Comparison of ENCODE assay signal across 8 cellular contexts in genomic region chr16:74430036-74430712, GRCh38. TPM values are rescaled to one million over a fixed set of nuclear protein-coding genes. Genes with fewer than 3 reads are reported as not detected.
A peak's percentile ranks its signal among the peaks of the same experiment; 100 is the strongest.
DNase-seq lines count a peak whose midpoint lies in the region; ATAC-seq and TF ChIP-seq lines count a peak whose summit lies in the region.
"Not testable (repeated sequence)": the region's sequence is repeated elsewhere in the genome, so short reads cannot be mapped to it uniquely, and the experiment has no call there.

No MANE protein-coding gene starts in this region.

- TF ChIP-seq EP300 in neural cell (conservative IDR thresholded peaks at IDR 0.05; ENCODE audit: poor library complexity, severe bottlenecking): not testable (repeated sequence)

- not testable (repeated sequence) for H3K9me3 Mint-ChIP-seq in activated naive CD4-positive, alpha-beta T cell treated with anti-CD3 and anti-CD28 coated beads, Interleukin-2, amount 10 ng/mL, durations not matched to agents 7 days and 5 days

- H3K27ac ChIP-seq in foreskin keratinocyte; neural cell (ENCODE audit: low read length): not testable (repeated sequence)

- not testable (repeated sequence) for H3K36me3 ChIP-seq in neural cell (ENCODE audit: insufficient read depth, low read length)

- H2AFZ ChIP-seq in neural cell (ENCODE audit: low read depth, low read length): not testable (repeated sequence)

- DNase-seq in DMS 273 (lab: John Stamatoyannopoulos, UW; ENCODE audit: unreplicated experiment) (peak; percentile 65), NB4 (ENCODE audit: low read depth) (peak; percentile 60), T follicular helper cell (ENCODE audit: low read depth) (peak; percentile 22), foreskin keratinocyte (peak in 1 of 2 donors; percentile 32)
- peak; percentile 71 for DNase-seq in activated naive CD4-positive, alpha-beta T cell treated with anti-CD3 and anti-CD28 coated beads, Interleukin-2, amount 10 ng/mL, durations not matched to agents 7 days and 5 days
- peak; percentile 12 to 13 for DNase-seq in stimulated activated CD8-positive, alpha-beta memory T cell treated with anti-CD3 and anti-CD28 coated beads, Interleukin-7, amount 100 ng/mL, for 1 hour (ENCODE audit: low read depth in 2 of 2)

- H3K9me3 ChIP-seq in neural cell (ENCODE audit: low read length): not testable (repeated sequence)

- not testable (repeated sequence) for H3K4me3 ChIP-seq in NB4 (ENCODE audit: low read depth, low read length); neural cell (ENCODE audit: low read length)

- not testable (repeated sequence) for H3K4me3 Mint-ChIP-seq in activated naive CD4-positive, alpha-beta T cell treated with anti-CD3 and anti-CD28 coated beads, Interleukin-2, amount 10 ng/mL, durations not matched to agents 7 days and 5 days

- CTCF ChIA-PET in activated naive CD4-positive, alpha-beta T cell treated with anti-CD3 and anti-CD28 coated beads, Interleukin-2, amount 10 ng/mL, durations not matched to agents 7 days and 5 days (lab: Charles Lee): not testable (repeated sequence)

- H3K4me2 ChIP-seq in neural cell (ENCODE audit: low read length): not testable (repeated sequence)

- ATAC-seq in GM21825 (IDR thresholded peaks at IDR 0.05; ENCODE audit: unreplicated experiment) (peak; percentile 66), foreskin keratinocyte (peak; percentile 80)

- TF ChIP-seq CTCF in NB4 (IDR thresholded peaks at IDR 0.05; ENCODE audit: low read depth, low read length) (peak; percentile 39), foreskin keratinocyte (conservative IDR thresholded peaks at IDR 0.05) (peak; percentile 88), neural cell (IDR thresholded peaks at IDR 0.05; ENCODE audit: poor library complexity, severe bottlenecking) (peak; percentile 62)

- not testable (repeated sequence) for H3K27me3 ChIP-seq in foreskin keratinocyte; neural cell (ENCODE audit: insufficient read depth, low read depth, low read length)

- not testable (repeated sequence) for H4K20me1 ChIP-seq in neural cell (ENCODE audit: insufficient read depth)

- not testable (repeated sequence) for H3K9ac ChIP-seq in neural cell (ENCODE audit: low read length)

- not testable (repeated sequence) for TF ChIP-seq POLR2A in NB4 (IDR thresholded peaks at IDR 0.05; ENCODE audit: extremely low read depth, insufficient read length)

- H3K4me1 Mint-ChIP-seq in activated naive CD4-positive, alpha-beta T cell treated with anti-CD3 and anti-CD28 coated beads, Interleukin-2, amount 10 ng/mL, durations not matched to agents 7 days and 5 days: not testable (repeated sequence)

- not testable (repeated sequence) for H3K27ac Mint-ChIP-seq in activated naive CD4-positive, alpha-beta T cell treated with anti-CD3 and anti-CD28 coated beads, Interleukin-2, amount 10 ng/mL, durations not matched to agents 7 days and 5 days

- not testable (repeated sequence) for H3K36me3 Mint-ChIP-seq in activated naive CD4-positive, alpha-beta T cell treated with anti-CD3 and anti-CD28 coated beads, Interleukin-2, amount 10 ng/mL, durations not matched to agents 7 days and 5 days

- not testable (repeated sequence) for H3K27me3 Mint-ChIP-seq in activated naive CD4-positive, alpha-beta T cell treated with anti-CD3 and anti-CD28 coated beads, Interleukin-2, amount 10 ng/mL, durations not matched to agents 7 days and 5 days

- not testable (repeated sequence) for H3K4me1 ChIP-seq in foreskin keratinocyte

- H3F3A ChIP-seq in neural cell (ENCODE audit: insufficient read depth, low read length, poor library complexity, severe bottlenecking): not testable (repeated sequence)

- not testable (repeated sequence) for H3K79me2 ChIP-seq in neural cell (replicated peaks; ENCODE audit: insufficient read depth, low read length)

- TF ChIP-seq RAD21 in neural cell (conservative IDR thresholded peaks at IDR 0.05): peak; percentile 48

- not testable (repeated sequence) for H3K9me2 ChIP-seq in neural cell (ENCODE audit: insufficient read depth, low read length)

RNA-seq across cellular contexts. Expression of gene CLEC18B, which starts 8.9 kb away (rescaled TPM):
- 0.18 and 0.20 TPM in 2 replicates for total RNA-seq in foreskin keratinocyte
- 0.14 and 0.28 TPM in 2 replicates for polyA plus RNA-seq in foreskin keratinocyte
- 1.6 and 3.4 TPM in 2 replicates for polyA plus RNA-seq in neural cell
- polyA minus RNA-seq in neural cell: 1.9 TPM in 2 replicates

RNA-seq across cellular contexts. Expression of gene NPIPB15, which starts 54.1 kb away (rescaled TPM):
- total RNA-seq in foreskin keratinocyte: 1.4 and 2.9 TPM in 2 replicates
- 2.3 and 5.8 TPM in 2 replicates for polyA plus RNA-seq in foreskin keratinocyte
- polyA plus RNA-seq in neural cell: not detected in 2 replicates
- 3.9 TPM in 1 of 2 replicates, not detected in the other for polyA minus RNA-seq in neural cell
